10 cellular contexts compared by ENCODE assay signal in genomic region chr5:78569441-78569840, GRCh38.
A peak's percentile ranks its signal among the peaks of the same experiment; 100 is the strongest.
DNase-seq lines count a peak whose midpoint lies in the region; ATAC-seq and TF ChIP-seq lines count a peak whose summit lies in the region.
"Had no signal": no experiment of that assay in that cellular context is flagged by ENCODE, and none has a peak within 500 bp of the region (broad histone marks: within the 10 kb centered on the region; RNA-seq: fewer than 3 reads in every experiment).

No MANE protein-coding gene starts in this region.

- intact Hi-C loops in activated CD8-positive, alpha-beta T cell treated with anti-CD3 and anti-CD28 coated beads for 36 hours (cut with micrococcal nuclease): no loop called here

- H3K4me1 Mint-ChIP-seq in activated CD8-positive, alpha-beta T cell treated with anti-CD3 and anti-CD28 coated beads for 36 hours (ENCODE audit: low read depth): no peaks in the 10 kb centered on the region

- no peaks in the 10 kb centered on the region for H3K36me3 ChIP-seq in BE2C

- H3K4me1 ChIP-seq in BE2C: peaks cover 2% of the 10 kb centered on the region; the same call in 1 of the 2 replicates

- peak; percentile 24 for DNase-seq in BE2C
- peak; percentile 28 for DNase-seq in NCI-H2029 treated with DMSO at 0.1 percent for 48 hours (lab: John Stamatoyannopoulos, UW)
- peak; percentile 72 to 92 for DNase-seq in cardiac fibroblast (ENCODE audit: low read depth in 2 of 2)
- peak; percentile 41 for DNase-seq in mucosa of gallbladder (ENCODE audit: low spot score)
- DNase-seq in GM19240 (ENCODE audit: insufficient read length, low spot score): no peak
- DNase-seq in activated CD8-positive, alpha-beta T cell treated with anti-CD3 and anti-CD28 coated beads for 36 hours: no peak
- no peak for DNase-seq in CD1c-positive myeloid dendritic cell (ENCODE audit: extremely low spot score)
- DNase-seq: activated CD4-positive, alpha-beta T cell treated with anti-CD3 and anti-CD28 coated beads, Interleukin-2, amount 50 U/mL, for 1 hour; stimulated activated CD4-positive, alpha-beta T cell treated with anti-CD3 and anti-CD28 coated beads, Interleukin-15, amount 100 ng/mL, for 24 hours had no signal

- CTCF ChIA-PET in activated CD8-positive, alpha-beta T cell treated with anti-CD3 and anti-CD28 coated beads for 36 hours (lab: Charles Lee): no interaction called here

- TF ChIP-seq CTCF in BE2C (IDR thresholded peaks at IDR 0.05; ENCODE audit: low read depth, low read length) (no peak), cardiac fibroblast (IDR thresholded peaks at IDR 0.05; ENCODE audit: low read depth, low read length) (no peak)
- TF ChIP-seq CTCF in activated CD8-positive, alpha-beta T cell treated with anti-CD3 and anti-CD28 coated beads for 36 hours (IDR thresholded peaks at IDR 0.05): no peak

- POLR2A ChIA-PET in activated CD8-positive, alpha-beta T cell treated with anti-CD3 and anti-CD28 coated beads for 36 hours (lab: Charles Lee): no interaction called here

- no peaks in the 10 kb centered on the region for H3K36me3 Mint-ChIP-seq in activated CD8-positive, alpha-beta T cell treated with anti-CD3 and anti-CD28 coated beads for 36 hours (ENCODE audit: low read depth)

- H3K9me3 Mint-ChIP-seq in activated CD8-positive, alpha-beta T cell treated with anti-CD3 and anti-CD28 coated beads for 36 hours: no peaks in the 10 kb centered on the region

- H3K27ac Mint-ChIP-seq in activated CD8-positive, alpha-beta T cell treated with anti-CD3 and anti-CD28 coated beads for 36 hours: no peak overlapping the region

- peaks cover 2% of the 10 kb centered on the region for H3K27me3 Mint-ChIP-seq in activated CD8-positive, alpha-beta T cell treated with anti-CD3 and anti-CD28 coated beads for 36 hours

- H3K4me3 Mint-ChIP-seq in activated CD8-positive, alpha-beta T cell treated with anti-CD3 and anti-CD28 coated beads for 36 hours: no peak overlapping the region

- H3K4me3 ChIP-seq in BE2C (ENCODE audit: low read depth, low read length): no peak overlapping the region
- no peak overlapping the region for H3K4me3 ChIP-seq in cardiac fibroblast (replicated peaks in 1 of 2; ENCODE audit: low read depth in 2 of 2, low read length in 2 of 2)

- no peaks in the 10 kb centered on the region for H3K27me3 ChIP-seq in BE2C

- no peak for ATAC-seq in activated CD8-positive, alpha-beta T cell treated with anti-CD3 and anti-CD28 coated beads for 36 hours
- ATAC-seq in HG03025 (IDR thresholded peaks at IDR 0.05; ENCODE audit: low FRiP score, unreplicated experiment): no peak

- H3K9me3 ChIP-seq in BE2C: no peaks in the 10 kb centered on the region

Comparison
In these comparisons a context has a peak if more than half of its experiments do, and no peak if none do; other contexts are left out.
1. DNase-seq: peak in BE2C (single experiment), NCI-H2029 treated with DMSO at 0.1 percent for 48 hours (single experiment), cardiac fibroblast (2 of 2) and mucosa of gallbladder (single experiment); none in GM19240 (single experiment), activated CD8-positive, alpha-beta T cell treated with anti-CD3 and anti-CD28 coated beads for 36 hours (single experiment) and CD1c-positive myeloid dendritic cell (single experiment).